Comparison of ENCODE assay signal across 1 cellular context in the genomic region with DNA sequence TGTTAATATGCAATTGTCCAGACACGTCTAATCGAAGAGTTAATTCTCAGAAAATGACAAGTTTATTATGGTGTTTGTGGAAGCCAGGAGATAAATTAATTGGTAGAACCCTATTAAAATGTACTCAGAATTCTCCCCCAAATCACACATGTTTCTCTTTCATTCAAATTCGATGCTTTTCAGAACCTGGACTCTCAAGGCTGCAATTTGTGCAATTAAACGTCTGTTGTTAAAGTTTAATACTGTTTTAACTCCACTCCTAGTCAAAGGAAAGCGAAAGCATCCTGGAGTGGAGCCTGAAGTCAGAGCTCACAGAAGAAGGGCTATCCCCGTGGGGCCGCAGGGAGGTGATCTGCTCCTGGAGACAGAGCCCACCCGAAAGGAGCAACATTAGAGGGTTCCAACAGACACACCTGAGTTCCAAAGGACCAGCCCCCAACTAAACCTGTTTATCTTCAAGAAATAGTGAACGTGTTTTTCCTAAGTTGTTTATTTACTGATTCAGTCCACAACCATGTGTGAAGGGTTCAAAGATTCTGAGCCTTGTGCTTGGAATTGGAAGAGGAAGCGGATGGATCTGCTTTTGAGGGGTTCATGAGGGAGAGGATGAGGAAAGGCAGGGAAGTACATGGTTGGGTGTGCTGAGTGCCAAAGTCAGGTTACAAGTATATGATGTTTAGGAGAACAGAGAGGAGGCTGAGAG.
A peak's percentile ranks its signal among the peaks of the same experiment; 100 is the strongest.
TF ChIP-seq lines count a peak whose summit lies in the region.

No MANE protein-coding gene starts in this region.

TF ChIP-seq in HEK293, 187 proteins besides CTCF, POLR2A, EP300 and RAD21 (continued from another document):
- TF ChIP-seq, protein P1, sequence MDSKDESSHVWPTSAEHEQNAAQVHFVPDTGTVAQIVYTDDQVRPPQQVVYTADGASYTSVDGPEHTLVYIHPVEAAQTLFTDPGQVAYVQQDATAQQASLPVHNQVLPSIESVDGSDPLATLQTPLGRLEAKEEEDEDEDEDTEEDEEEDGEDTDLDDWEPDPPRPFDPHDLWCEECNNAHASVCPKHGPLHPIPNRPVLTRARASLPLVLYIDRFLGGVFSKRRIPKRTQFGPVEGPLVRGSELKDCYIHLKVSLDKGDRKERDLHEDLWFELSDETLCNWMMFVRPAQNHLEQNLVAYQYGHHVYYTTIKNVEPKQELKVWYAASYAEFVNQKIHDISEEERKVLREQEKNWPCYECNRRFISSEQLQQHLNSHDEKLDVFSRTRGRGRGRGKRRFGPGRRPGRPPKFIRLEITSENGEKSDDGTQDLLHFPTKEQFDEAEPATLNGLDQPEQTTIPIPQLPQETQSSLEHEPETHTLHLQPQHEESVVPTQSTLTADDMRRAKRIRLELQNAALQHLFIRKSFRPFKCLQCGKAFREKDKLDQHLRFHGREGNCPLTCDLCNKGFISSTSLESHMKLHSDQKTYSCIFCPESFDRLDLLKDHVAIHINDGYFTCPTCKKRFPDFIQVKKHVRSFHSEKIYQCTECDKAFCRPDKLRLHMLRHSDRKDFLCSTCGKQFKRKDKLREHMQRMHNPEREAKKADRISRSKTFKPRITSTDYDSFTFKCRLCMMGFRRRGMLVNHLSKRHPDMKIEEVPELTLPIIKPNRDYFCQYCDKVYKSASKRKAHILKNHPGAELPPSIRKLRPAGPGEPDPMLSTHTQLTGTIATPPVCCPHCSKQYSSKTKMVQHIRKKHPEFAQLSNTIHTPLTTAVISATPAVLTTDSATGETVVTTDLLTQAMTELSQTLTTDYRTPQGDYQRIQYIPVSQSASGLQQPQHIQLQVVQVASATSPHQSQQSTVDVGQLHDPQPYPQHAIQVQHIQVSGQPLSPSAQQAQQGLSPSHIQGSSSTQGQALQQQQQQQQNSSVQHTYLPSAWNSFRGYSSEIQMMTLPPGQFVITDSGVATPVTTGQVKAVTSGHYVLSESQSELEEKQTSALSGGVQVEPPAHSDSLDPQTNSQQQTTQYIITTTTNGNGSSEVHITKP (tag by site-specific recombination; IDR thresholded peaks at IDR 0.05), result peak; percentile 24; the same call in 1 of the 2 replicates
- TF ChIP-seq, protein P2, sequence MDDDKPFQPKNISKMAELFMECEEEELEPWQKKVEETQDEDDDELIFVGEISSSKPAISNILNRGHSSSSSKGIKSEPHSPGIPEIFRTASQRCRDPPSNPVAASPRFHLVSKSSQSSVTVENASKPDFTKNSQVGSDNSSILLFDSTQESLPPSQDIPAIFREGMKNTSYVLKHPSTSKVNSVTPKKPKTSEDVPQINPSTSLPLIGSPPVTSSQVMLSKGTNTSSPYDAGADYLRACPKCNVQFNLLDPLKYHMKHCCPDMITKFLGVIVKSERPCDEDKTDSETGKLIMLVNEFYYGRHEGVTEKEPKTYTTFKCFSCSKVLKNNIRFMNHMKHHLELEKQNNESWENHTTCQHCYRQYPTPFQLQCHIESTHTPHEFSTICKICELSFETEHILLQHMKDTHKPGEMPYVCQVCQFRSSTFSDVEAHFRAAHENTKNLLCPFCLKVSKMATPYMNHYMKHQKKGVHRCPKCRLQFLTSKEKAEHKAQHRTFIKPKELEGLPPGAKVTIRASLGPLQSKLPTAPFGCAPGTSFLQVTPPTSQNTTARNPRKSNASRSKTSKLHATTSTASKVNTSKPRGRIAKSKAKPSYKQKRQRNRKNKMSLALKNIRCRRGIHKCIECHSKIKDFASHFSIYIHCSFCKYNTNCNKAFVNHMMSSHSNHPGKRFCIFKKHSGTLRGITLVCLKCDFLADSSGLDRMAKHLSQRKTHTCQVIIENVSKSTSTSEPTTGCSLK (tag by site-specific recombination; IDR thresholded peaks at IDR 0.05), result no peak
- TF ChIP-seq, protein P3, sequence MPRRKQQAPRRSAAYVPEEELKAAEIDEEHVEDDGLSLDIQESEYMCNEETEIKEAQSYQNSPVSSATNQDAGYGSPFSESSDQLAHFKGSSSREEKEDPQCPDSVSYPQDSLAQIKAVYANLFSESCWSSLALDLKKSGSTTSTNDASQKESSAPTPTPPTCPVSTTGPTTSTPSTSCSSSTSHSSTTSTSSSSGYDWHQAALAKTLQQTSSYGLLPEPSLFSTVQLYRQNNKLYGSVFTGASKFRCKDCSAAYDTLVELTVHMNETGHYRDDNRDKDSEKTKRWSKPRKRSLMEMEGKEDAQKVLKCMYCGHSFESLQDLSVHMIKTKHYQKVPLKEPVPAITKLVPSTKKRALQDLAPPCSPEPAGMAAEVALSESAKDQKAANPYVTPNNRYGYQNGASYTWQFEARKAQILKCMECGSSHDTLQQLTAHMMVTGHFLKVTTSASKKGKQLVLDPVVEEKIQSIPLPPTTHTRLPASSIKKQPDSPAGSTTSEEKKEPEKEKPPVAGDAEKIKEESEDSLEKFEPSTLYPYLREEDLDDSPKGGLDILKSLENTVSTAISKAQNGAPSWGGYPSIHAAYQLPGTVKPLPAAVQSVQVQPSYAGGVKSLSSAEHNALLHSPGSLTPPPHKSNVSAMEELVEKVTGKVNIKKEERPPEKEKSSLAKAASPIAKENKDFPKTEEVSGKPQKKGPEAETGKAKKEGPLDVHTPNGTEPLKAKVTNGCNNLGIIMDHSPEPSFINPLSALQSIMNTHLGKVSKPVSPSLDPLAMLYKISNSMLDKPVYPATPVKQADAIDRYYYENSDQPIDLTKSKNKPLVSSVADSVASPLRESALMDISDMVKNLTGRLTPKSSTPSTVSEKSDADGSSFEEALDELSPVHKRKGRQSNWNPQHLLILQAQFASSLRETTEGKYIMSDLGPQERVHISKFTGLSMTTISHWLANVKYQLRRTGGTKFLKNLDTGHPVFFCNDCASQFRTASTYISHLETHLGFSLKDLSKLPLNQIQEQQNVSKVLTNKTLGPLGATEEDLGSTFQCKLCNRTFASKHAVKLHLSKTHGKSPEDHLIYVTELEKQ (tag by site-specific recombination; IDR thresholded peaks at IDR 0.05; ENCODE audit: borderline replicate concordance), result no peak
- peak; percentile 51 for TF ChIP-seq ZNF335 (tag by site-specific recombination; conservative IDR thresholded peaks at IDR 0.05)
- 0 out of 2 replicates have a peak, but pooled peaks have one; percentile 2 for TF ChIP-seq WT1 (tag by site-specific recombination; IDR thresholded peaks at IDR 0.05)
- TF ChIP-seq ZNF658 (tag by site-specific recombination; IDR thresholded peaks at IDR 0.05), result no peak
TF ChIP-seq in HEK293: peak in this region for 5.
